21 cellular contexts compared by ENCODE assay signal in the genomic region with DNA sequence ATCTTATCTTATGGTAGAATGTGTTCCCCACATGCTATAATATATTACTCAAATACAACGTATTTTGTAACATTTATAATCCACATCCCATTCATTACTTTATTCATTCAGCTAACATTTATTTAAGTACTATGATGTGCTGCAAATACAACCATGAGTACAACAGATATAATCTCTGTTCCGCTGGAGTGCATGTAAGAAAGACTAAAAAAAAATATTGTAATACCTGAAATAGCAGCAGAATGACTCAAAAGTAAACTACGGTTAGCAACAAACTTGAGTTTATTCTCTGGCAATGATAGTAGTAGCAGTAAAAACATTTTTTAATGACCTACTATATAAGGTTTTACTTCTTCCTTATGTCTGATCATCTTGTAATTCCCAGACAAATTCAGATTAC.
"Had no signal": no experiment of that assay in that cellular context is flagged by ENCODE, and none has a peak within 500 bp of the region (broad histone marks: within the 10 kb centered on the region; RNA-seq: fewer than 3 reads in every experiment).

No MANE protein-coding gene starts in this region.

- H3K36me3 ChIP-seq: brain microvascular endothelial cell had no signal

- H3K27ac ChIP-seq: brain microvascular endothelial cell had no signal

- DNase-seq: activated B cell treated with CpG ODN at 0.5 μM for 24 hours; activated CD4-positive, alpha-beta memory T cell treated with anti-CD3 and anti-CD28 coated beads for 36 hours; activated CD4-positive, alpha-beta T cell treated with anti-CD3 and anti-CD28 coated beads, Interleukin-2, amount 10 ng/mL, durations not matched to agents 7 days and 5 days; activated CD8-positive, alpha-beta memory T cell treated with anti-CD3 and anti-CD28 coated beads for 24 hours; activated effector memory CD4-positive, alpha-beta T cell treated with anti-CD3 and anti-CD28 coated beads, Interleukin-2, amount 50 U/mL, for 16 hours; activated naive CD4-positive, alpha-beta T cell treated with Interleukin-2 at 50 U/mL for 16 hours; activated naive CD8-positive, alpha-beta T cell treated with anti-CD3 and anti-CD28 coated beads, Interleukin-2, amount 50 U/mL, for 24 hours; activated T-cell treated with anti-CD3 and anti-CD28 coated beads, Interleukin-2, amount 50 U/mL, for 4 hours; brain microvascular endothelial cell; cerebellar nuclear complex; Kasumi-1; NCI-H1048; NCI-H146; NCI-H187 treated with DMSO at 0.1 percent for 48 hours; NCI-H2081 treated with DMSO at 0.1 percent for 48 hours; NCI-H446; NCI-H524; SIG-M5; T-helper 17 cell; T-helper 9 cell had no signal

- H3K27me3 ChIP-seq: brain microvascular endothelial cell had no signal

- ATAC-seq: activated naive CD4-positive, alpha-beta T cell treated with anti-CD3 and anti-CD28 coated beads, Interleukin-2, amount 50 U/mL, for 72 hours; activated naive CD8-positive, alpha-beta T cell treated with anti-CD3 and anti-CD28 coated beads, Interleukin-2, amount 50 U/mL, for 24 hours; activated T-cell treated with anti-CD3 and anti-CD28 coated beads, Interleukin-2, amount 50 U/mL, for 4 hours; T-helper 17 cell had no signal
